8 cellular contexts compared by ENCODE assay signal in the genomic region with DNA sequence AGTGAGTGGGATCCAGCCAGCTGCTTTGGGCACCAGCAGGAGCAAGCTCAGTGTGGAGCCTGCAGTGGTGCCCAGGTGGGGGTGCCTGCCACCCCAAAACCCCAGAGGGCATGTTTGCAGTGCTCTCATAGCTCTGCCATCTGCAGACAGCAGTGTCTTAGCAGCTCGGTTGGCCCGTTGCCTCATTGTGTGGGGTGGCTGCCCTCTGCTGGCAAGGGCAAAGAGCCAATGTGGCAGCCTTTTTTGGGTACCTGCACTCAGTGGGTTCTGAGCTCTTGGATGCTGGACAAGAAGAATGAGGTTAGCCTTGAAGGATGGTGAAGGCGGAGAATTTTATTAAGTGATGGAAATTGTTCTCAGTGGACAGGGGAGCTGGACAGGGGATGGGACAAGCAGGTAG. TPM values are rescaled to one million over a fixed set of nuclear protein-coding genes. Genes with fewer than 3 reads are reported as not detected.
A peak's percentile ranks its signal among the peaks of the same experiment; 100 is the strongest.
DNase-seq lines count a peak whose midpoint lies in the region; ATAC-seq and TF ChIP-seq lines count a peak whose summit lies in the region.

No MANE protein-coding gene starts in this region.

- no peak overlapping the region for H3K27ac ChIP-seq in HCT116 (ENCODE audit: low read depth, low read length)
- no peak overlapping the region for H3K27ac ChIP-seq in upper lobe of left lung

- intact Hi-C loops in HCT116 (cut with micrococcal nuclease): loop anchor here (5.0 kb wide), 4 partner anchors 70 to 370 kb away; a partner anchor contains a TSS

- POLR2A ChIA-PET in HCT116 (lab: Charles Lee): interaction anchor here (1.8 kb wide), 1 partner anchor 79 kb away, joined by 7 read pairs; no protein-coding TSS in a partner anchor

- CTCF ChIA-PET in HCT116 (lab: Charles Lee): interaction anchor here (0.6 to 10.1 kb wide), 34 partner anchors 13 to 545 kb away, joined by 3 to 325 read pairs (median 4); no protein-coding TSS in a partner anchor

- TF ChIP-seq RAD21 in HCT116 (IDR thresholded peaks at IDR 0.05; ENCODE audit: low read depth): peak; percentile 66

- H3K4me3 ChIP-seq in HCT116 (replicated peaks in 1 of 2; ENCODE audit: low read depth in 1 of 2, low read length in 2 of 2): no peak overlapping the region
- H3K4me3 ChIP-seq in upper lobe of left lung: no peak overlapping the region

- H3K36me3 ChIP-seq in HCT116 (ENCODE audit: control insufficient read depth in 1 of 2, insufficient read depth in 2 of 2, low read length in 2 of 2) (no peaks in the 10 kb centered on the region), upper lobe of left lung (no peaks in the 10 kb centered on the region)

- H3K4me1 ChIP-seq in HCT116 (ENCODE audit: control insufficient read depth in 1 of 2, insufficient read depth in 2 of 2, low read length in 2 of 2) (no peaks in the 10 kb centered on the region), upper lobe of left lung (no peaks in the 10 kb centered on the region)

- H3K4me2 ChIP-seq in HCT116 (ENCODE audit: low read length): no peak overlapping the region

- H3K27me3 ChIP-seq in HCT116 (ENCODE audit: insufficient read depth, low read length): peaks cover 23% of the 10 kb centered on the region
- H3K27me3 ChIP-seq in upper lobe of left lung: no peaks in the 10 kb centered on the region

- no TSS peak for BruUV-seq in HCT116 (replicated peaks; lab: Mats Ljungman, UMichigan)

- 46 to 100% methylated on average over 1 to 3 of the region's 3 CpGs for WGBS in upper lobe of left lung, 2 donors

- TF ChIP-seq CTCF in HCT116 (IDR thresholded peaks at IDR 0.05 in 2 of 3, conservative IDR thresholded peaks at IDR 0.05 in 1 of 3; ENCODE audit: borderline replicate concordance in 1 of 3, insufficient read depth in 1 of 3, low read depth in 2 of 3, low read length in 2 of 3) (peak; percentile 71 to 78 (median 77)), nephron progenitor cell (IDR thresholded peaks at IDR 0.05) (peak; percentile 31), upper lobe of left lung (IDR thresholded peaks at IDR 0.05) (peak in 4 of 6 experiments; percentile 7 to 42 (median 32))

- RAD21 ChIA-PET in HCT116 (lab: Charles Lee; ENCODE audit: low non-redundant PET in 1 of 2, low total read pairs in 2 of 2, uncharacterized antibody in 2 of 2, unreplicated experiment in 2 of 2): interaction anchor here (0.9 to 1.8 kb wide), 4 partner anchors 75 to 370 kb away, joined by 3 to 31 read pairs (median 13); no protein-coding TSS in a partner anchor

- DNase-seq in DMS53 treated with DMSO at 0.1 percent for 48 hours (lab: John Stamatoyannopoulos, UW; ENCODE audit: unreplicated experiment) (peak; percentile 23), HCT116 (ENCODE audit: low read depth, low spot score) (peak; percentile 22), NCI-H226 (peak; percentile 30), nephron progenitor cell (peak; percentile 27), upper lobe of left lung (peak; percentile 36 to 50)
- peak; percentile 48 to 76 for DNase-seq in activated CD4-positive, alpha-beta T cell treated with anti-CD3 and anti-CD28 coated beads, Interleukin-2, amount 50 U/mL, for 24 hours (ENCODE audit: low read depth in 1 of 2, low spot score in 1 of 2)
- peak; percentile 59 to 62 (median 60) for DNase-seq in effector memory CD8-positive, alpha-beta T cell

- H3K9me3 ChIP-seq in HCT116 (ENCODE audit: control insufficient read depth in 1 of 2, insufficient read depth in 1 of 2, low read depth in 1 of 2, low read length in 2 of 2) (no peaks in the 10 kb centered on the region), upper lobe of left lung (no peaks in the 10 kb centered on the region)

- TF ChIP-seq POLR2A in HCT116 (IDR thresholded peaks at IDR 0.05; ENCODE audit: borderline replicate concordance, extremely low read depth, insufficient read depth, insufficient read length) (no peak), upper lobe of left lung (IDR thresholded peaks at IDR 0.05) (no peak)

- no peak for TF ChIP-seq EP300 in upper lobe of left lung (IDR thresholded peaks at IDR 0.05)

- H3K27ac Mint-ChIP-seq in effector memory CD8-positive, alpha-beta T cell: peak overlapping the region in 1 of 2 donors; percentile 62
- H3K27ac Mint-ChIP-seq in nephron progenitor cell: no peak overlapping the region

- no peaks in the 10 kb centered on the region for H3K36me3 Mint-ChIP-seq in effector memory CD8-positive, alpha-beta T cell (ENCODE audit: insufficient read depth)
- H3K36me3 Mint-ChIP-seq in nephron progenitor cell (ENCODE audit: low read depth): no peaks in the 10 kb centered on the region

- no peaks in the 10 kb centered on the region for H4K20me1 ChIP-seq in HCT116 (ENCODE audit: insufficient read depth)

- no peaks in the 10 kb centered on the region for H3K9me3 Mint-ChIP-seq in effector memory CD8-positive, alpha-beta T cell
- no peaks in the 10 kb centered on the region for H3K9me3 Mint-ChIP-seq in nephron progenitor cell

- no peak overlapping the region for H3K4me3 Mint-ChIP-seq in effector memory CD8-positive, alpha-beta T cell
- H3K4me3 Mint-ChIP-seq in nephron progenitor cell: no peak overlapping the region

- peaks cover 27 to 29% of the 10 kb centered on the region in 2 donors for H3K27me3 Mint-ChIP-seq in effector memory CD8-positive, alpha-beta T cell
- peaks cover 7% of the 10 kb centered on the region for H3K27me3 Mint-ChIP-seq in nephron progenitor cell (ENCODE audit: low read depth, poor library complexity)

- H3K4me1 Mint-ChIP-seq in effector memory CD8-positive, alpha-beta T cell (ENCODE audit: low read depth in 2 of 2): peaks cover 2 to 4% of the 10 kb centered on the region in 2 donors
- peaks cover 14% of the 10 kb centered on the region for H3K4me1 Mint-ChIP-seq in nephron progenitor cell

- H3K79me2 ChIP-seq in HCT116 (ENCODE audit: insufficient read depth, low read length): no peaks in the 10 kb centered on the region

- ATAC-seq in HCT116 (peak; percentile 73), upper lobe of left lung (ENCODE audit: low FRiP score in 2 of 2) (peak; percentile 75 to 79), GM21737 (IDR thresholded peaks at IDR 0.05; ENCODE audit: unreplicated experiment) (no peak)
- ATAC-seq in effector memory CD8-positive, alpha-beta T cell (replicated peaks): peak; percentile 79

- no peak overlapping the region for H3K9ac ChIP-seq in HCT116 (ENCODE audit: low read length)

- no peaks in the 10 kb centered on the region for H3K9me2 ChIP-seq in HCT116 (ENCODE audit: insufficient read depth)

- H2AFZ ChIP-seq in HCT116 (ENCODE audit: low read depth, low read length, poor library complexity, severe bottlenecking): no peak overlapping the region

TF ChIP-seq in HCT116, 20 proteins besides CTCF, POLR2A, EP300 and RAD21:
- TF ChIP-seq EGR1 (IDR thresholded peaks at IDR 0.05; ENCODE audit: low read depth): no peak

RNA-seq across cellular contexts. Expression of a gene that starts 52.3 kb away (rescaled TPM):
- total RNA-seq in HCT116 (2021; ENCODE audit: unreplicated experiment): not detected
- polyA plus RNA-seq in HCT116 (2012): not detected in 2 replicates
- not detected for total RNA-seq in upper lobe of left lung

RNA-seq across cellular contexts. Expression of a gene that starts 54.1 kb away (rescaled TPM):
- total RNA-seq in HCT116 (2021; ENCODE audit: unreplicated experiment) (not detected), upper lobe of left lung (not detected)
- polyA plus RNA-seq in HCT116 (2012): not detected in 2 replicates
